ENCODE assay signal across 20 cellular contexts in genomic region chr1:164510435-164510834, GRCh38. TPM values are rescaled to one million over a fixed set of nuclear protein-coding genes. Genes with fewer than 3 reads are reported as not detected.
DNase-seq lines count a peak whose midpoint lies in the region; ATAC-seq, FAIRE-seq and TF ChIP-seq lines count a peak whose summit lies in the region.
"Had no signal": no experiment of that assay in that cellular context is flagged by ENCODE, and none has a peak within 500 bp of the region (broad histone marks: within the 10 kb centered on the region; RNA-seq: fewer than 3 reads in every experiment).

No MANE protein-coding gene starts in this region.

- in situ Hi-C loops in Caki2 (cut with HindIII; ENCODE audit: low pct_unique_long_range_greater_than_20kb, low sequenced_read_pairs) = no loop called here

- no peaks in the 10 kb centered on the region for H3K36me3 ChIP-seq in bronchial epithelial cell (ENCODE audit: control insufficient read depth, insufficient read depth, low read length)
- H3K36me3 ChIP-seq: tibial artery had no signal

- FAIRE-seq in bronchial epithelial cell (lab: Jason Lieb, UNC) = no peak

- DNase-seq in Caki2 (ENCODE audit: low read depth) = peak; percentile 3
- peak; percentile 31 for DNase-seq in HT-29 (ENCODE audit: low spot score)
- DNase-seq in bronchial epithelial cell (ENCODE audit: low read depth) = peak; percentile 10
- DNase-seq in iPS-NIHi7 (ENCODE audit: extremely low spot score) = peak; percentile 33
- DNase-seq in RKO (ENCODE audit: low spot score) = no peak
- no peak for DNase-seq in stimulated activated CD4-positive, alpha-beta T cell treated with anti-CD3 and anti-CD28 coated beads, Interleukin-4, amount 100 ng/mL, for 24 hours
- DNase-seq in activated naive CD4-positive, alpha-beta T cell treated with anti-CD3 and anti-CD28 coated beads, Interleukin-2, amount 50 U/mL, for 16 hours = no peak
- DNase-seq: activated CD4-positive, alpha-beta T cell treated with anti-CD3 and anti-CD28 coated beads for 36 hours; CD4-positive, alpha-beta memory T cell; GDM1; hypothalamus; left ventricle myocardium superior; naive thymus-derived CD8-positive, alpha-beta T cell; NCI-H1694 treated with DMSO at 0.1 percent for 48 hours; NCI-H69; right cardiac atrium; T-helper 2 cell; tibial artery had no signal

- no peak for TF ChIP-seq CTCF in bronchial epithelial cell (IDR thresholded peaks at IDR 0.05; ENCODE audit: insufficient read depth, low read length, severe bottlenecking)

- H3K27me3 ChIP-seq in bronchial epithelial cell (ENCODE audit: control insufficient read depth, insufficient read depth, low read length) = no peaks in the 10 kb centered on the region
- H3K27me3 ChIP-seq: tibial artery had no signal

- H3K4me3 ChIP-seq in bronchial epithelial cell (ENCODE audit: low read depth, low read length) = no peak overlapping the region
- H3K4me3 ChIP-seq: tibial artery had no signal

- ATAC-seq in GM21515 (IDR thresholded peaks at IDR 0.05; ENCODE audit: unreplicated experiment) = no peak
- ATAC-seq: activated CD4-positive, alpha-beta T cell treated with anti-CD3 and anti-CD28 coated beads for 36 hours; activated naive CD4-positive, alpha-beta T cell treated with anti-CD3 and anti-CD28 coated beads, Interleukin-2, amount 50 U/mL, for 72 hours; left ventricle myocardium superior; naive thymus-derived CD8-positive, alpha-beta T cell; right cardiac atrium had no signal

RNA-seq across cellular contexts. Expression of gene PBX1, which starts 48.5 kb away (rescaled TPM):
- total RNA-seq in Caki2 (2014; rRNA removed; shearing (Covaris generic); ENCODE audit: low replicate concordance) = 3.1 and 9.6 TPM in 2 replicates
- total RNA-seq in HT-29 (2014; rRNA removed; shearing (Covaris generic)) = 5.1 and 11.1 TPM in 2 replicates
- total RNA-seq in bronchial epithelial cell = 2.9 and 3.2 TPM in 2 replicates

Comparison
In these comparisons a context has a peak if more than half of its experiments do, and no peak if none do; other contexts are left out.
1. DNase-seq: peak in Caki2 (single experiment), HT-29 (single experiment), bronchial epithelial cell (single experiment) and iPS-NIHi7 (single experiment); none in RKO (single experiment), stimulated activated CD4-positive, alpha-beta T cell treated with anti-CD3 and anti-CD28 coated beads, Interleukin-4, amount 100 ng/mL, for 24 hours (single experiment) and activated naive CD4-positive, alpha-beta T cell treated with anti-CD3 and anti-CD28 coated beads, Interleukin-2, amount 50 U/mL, for 16 hours (single experiment).